Comparison of ENCODE assay signal across 13 cellular contexts in genomic region chr10:72736881-72737280, GRCh38. TPM values are rescaled to one million over a fixed set of nuclear protein-coding genes. Genes with fewer than 3 reads are reported as not detected.
DNase-seq lines count a peak whose midpoint lies in the region; ATAC-seq and TF ChIP-seq lines count a peak whose summit lies in the region.
"Had no signal": no experiment of that assay in that cellular context is flagged by ENCODE, and none has a peak within 500 bp of the region (broad histone marks: within the 10 kb centered on the region; RNA-seq: fewer than 3 reads in every experiment).

No MANE protein-coding gene starts in this region.

- in situ Hi-C loops in gastrocnemius medialis (cut with MboI; ENCODE audit: low sequenced_read_pairs in 4 of 4): no loop called here

- H3K27ac ChIP-seq in hepatocyte (peak overlapping the region; percentile 69), gastrocnemius medialis (peak overlapping the region; percentile 83 to 90 (median 86))

- H3K4me2 ChIP-seq in hepatocyte: peak overlapping the region; percentile 3

- H3K36me3 Mint-ChIP-seq in Caco-2 (ENCODE audit: insufficient read depth, unreplicated experiment) (no peaks in the 10 kb centered on the region), WTC11 (no peaks in the 10 kb centered on the region)
- H3K36me3 Mint-ChIP-seq in T-helper 2 cell treated with Interferon-gamma antibody and Interleukin-4, amounts not matched to agents 5 μg/mL and 100 μg/mL, for 36 hours (ENCODE audit: low read depth): no peaks in the 10 kb centered on the region

- TF ChIP-seq POLR2A in gastrocnemius medialis (IDR thresholded peaks at IDR 0.05) (no peak), lower leg skin (IDR thresholded peaks at IDR 0.05) (no peak)

- H3K9me3 Mint-ChIP-seq in Caco-2 (ENCODE audit: unreplicated experiment): no peaks in the 10 kb centered on the region
- no peaks in the 10 kb centered on the region for H3K9me3 Mint-ChIP-seq in WTC11
- H3K9me3 Mint-ChIP-seq in T-helper 2 cell treated with Interferon-gamma antibody and Interleukin-4, amounts not matched to agents 5 μg/mL and 100 μg/mL, for 36 hours: no peaks in the 10 kb centered on the region
- H3K9me3 Mint-ChIP-seq: activated T-helper 1 cell treated with anti-CD3 and anti-CD28 coated beads, Interleukin-12 subunit alpha, Interleukin-12 subunit beta, Interleukin-2, Interleukin-4 antibody, amounts not matched to agents 30 ng/mL and 10 ng/mL and 1 ng/mL, durations not matched to agents 14 hours and 24 hours and 36 hours; endodermal cell had no signal

- H2AFZ ChIP-seq in hepatocyte: no peak overlapping the region

- H3K4me3 Mint-ChIP-seq in Caco-2 (ENCODE audit: unreplicated experiment) (no peak overlapping the region), WTC11 (no peak overlapping the region)
- H3K4me3 Mint-ChIP-seq in T-helper 2 cell treated with Interferon-gamma antibody and Interleukin-4, amounts not matched to agents 5 μg/mL and 100 μg/mL, for 36 hours: no peak overlapping the region
- H3K4me3 Mint-ChIP-seq: activated T-helper 1 cell treated with anti-CD3 and anti-CD28 coated beads, Interleukin-12 subunit alpha, Interleukin-12 subunit beta, Interleukin-2, Interleukin-4 antibody, amounts not matched to agents 30 ng/mL and 10 ng/mL and 1 ng/mL, durations not matched to agents 14 hours and 24 hours and 36 hours; B cell; endodermal cell had no signal

- H3K27me3 ChIP-seq in Caco-2 (replicated peaks; ENCODE audit: control insufficient read depth, insufficient read depth, low read length) (no peaks in the 10 kb centered on the region), hepatocyte (no peaks in the 10 kb centered on the region), gastrocnemius medialis (no peaks in the 10 kb centered on the region)

- H3K4me3 ChIP-seq in Caco-2 (ENCODE audit: low read depth, low read length): no peak overlapping the region
- no peak overlapping the region for H3K4me3 ChIP-seq in hepatocyte
- peak overlapping the region in 1 of 4 donors; percentile 15 for H3K4me3 ChIP-seq in gastrocnemius medialis
- H3K4me3 ChIP-seq in lower leg skin (ENCODE audit: low read depth, poor library complexity, severe bottlenecking): no peak overlapping the region

- H4K20me1 ChIP-seq in hepatocyte (ENCODE audit: insufficient read depth, poor library complexity, severe bottlenecking): no peaks in the 10 kb centered on the region

- TF ChIP-seq CTCF in Caco-2 (IDR thresholded peaks at IDR 0.05; ENCODE audit: insufficient read depth in 1 of 2, low read depth in 1 of 2, low read length in 1 of 2, severe bottlenecking in 1 of 2, unreplicated experiment in 1 of 2) (no peak), WTC11 (IDR thresholded peaks at IDR 0.05) (no peak), hepatocyte (IDR thresholded peaks at IDR 0.05; ENCODE audit: poor library complexity) (no peak), gastrocnemius medialis (IDR thresholded peaks at IDR 0.05 in 4 of 5, conservative IDR thresholded peaks at IDR 0.05 in 1 of 5) (no peak), lower leg skin (IDR thresholded peaks at IDR 0.05) (no peak)

- 85% methylated on average over 3 of the region's 3 CpGs for WGBS in hepatocyte (ENCODE audit: low lambda C conversion rate, missing lambda C conversion rate)
- WGBS in lower leg skin, 2 donors: 84 to 87% methylated on average over 3 of the region's 3 CpGs

- peaks cover 24% of the 10 kb centered on the region for H3K4me1 Mint-ChIP-seq in Caco-2 (ENCODE audit: low read depth, unreplicated experiment)
- peaks cover 32% of the 10 kb centered on the region for H3K4me1 Mint-ChIP-seq in WTC11
- H3K4me1 Mint-ChIP-seq in T-helper 2 cell treated with Interferon-gamma antibody and Interleukin-4, amounts not matched to agents 5 μg/mL and 100 μg/mL, for 36 hours (ENCODE audit: low read depth): no peaks in the 10 kb centered on the region

- POLR2A ChIA-PET in Caco-2 (lab: Charles Lee) (interaction anchor here (0.5 to 1.1 kb wide), 2 partner anchors 14 to 45 kb away, joined by 3 read pairs; partner anchors contain the start of gene MCU), WTC11 (lab: Charles Lee) (no interaction called here)

- H3K79me2 ChIP-seq in hepatocyte: peaks cover 81% of the 10 kb centered on the region

- H3K36me3 ChIP-seq in Caco-2 (ENCODE audit: control insufficient read depth, insufficient read depth, low read length): no peaks in the 10 kb centered on the region
- H3K36me3 ChIP-seq in hepatocyte (replicated peaks; ENCODE audit: insufficient read depth, low read depth): no peaks in the 10 kb centered on the region
- H3K36me3 ChIP-seq in gastrocnemius medialis: no peaks in the 10 kb centered on the region

- no peaks in the 10 kb centered on the region for H3K9me2 ChIP-seq in hepatocyte (replicated peaks; ENCODE audit: insufficient read depth)

- intact Hi-C loops in Caco-2 (cut with micrococcal nuclease; ENCODE audit: unreplicated experiment) (loop anchor here (2.0 to 5.0 kb wide), 2 partner anchors 44 to 65 kb away; partner anchors contain the start of gene MCU), gastrocnemius medialis (cut with DNase I; ENCODE audit: low total_unique reads) (no loop called here), lower leg skin (cut with DNase I; ENCODE audit: low total_unique reads) (no loop called here)

- BruUV-seq in Caco-2 (replicated peaks; lab: Mats Ljungman, UMichigan): no TSS peak

- H3K27ac Mint-ChIP-seq in Caco-2 (ENCODE audit: unreplicated experiment) (peak overlapping the region; percentile 43), WTC11 (peak overlapping the region; percentile 91)
- no peak overlapping the region for H3K27ac Mint-ChIP-seq in T-helper 2 cell treated with Interferon-gamma antibody and Interleukin-4, amounts not matched to agents 5 μg/mL and 100 μg/mL, for 36 hours
- H3K27ac Mint-ChIP-seq: activated T-helper 1 cell treated with anti-CD3 and anti-CD28 coated beads, Interleukin-12 subunit alpha, Interleukin-12 subunit beta, Interleukin-2, Interleukin-4 antibody, amounts not matched to agents 30 ng/mL and 10 ng/mL and 1 ng/mL, durations not matched to agents 14 hours and 24 hours and 36 hours; B cell had no signal

- H3K9me3 ChIP-seq in Caco-2 (no peaks in the 10 kb centered on the region), hepatocyte (ENCODE audit: low read depth) (no peaks in the 10 kb centered on the region), gastrocnemius medialis (no peaks in the 10 kb centered on the region)

- peaks cover 35% of the 10 kb centered on the region for H3K4me1 ChIP-seq in Caco-2
- peaks cover 35% of the 10 kb centered on the region for H3K4me1 ChIP-seq in hepatocyte (ENCODE audit: insufficient read depth)
- H3K4me1 ChIP-seq in gastrocnemius medialis: peaks cover 64 to 70% of the 10 kb centered on the region in 2 donors

- no peaks in the 10 kb centered on the region for H3K27me3 Mint-ChIP-seq in Caco-2 (ENCODE audit: insufficient read depth, unreplicated experiment)
- no peaks in the 10 kb centered on the region for H3K27me3 Mint-ChIP-seq in WTC11 (ENCODE audit: low read depth)
- no peaks in the 10 kb centered on the region for H3K27me3 Mint-ChIP-seq in T-helper 2 cell treated with Interferon-gamma antibody and Interleukin-4, amounts not matched to agents 5 μg/mL and 100 μg/mL, for 36 hours (ENCODE audit: low read depth)
- H3K27me3 Mint-ChIP-seq: B cell had no signal

- no peak for DNase-seq in Caco-2
- no peak for DNase-seq in WTC11 (ENCODE audit: low spot score)
- DNase-seq in hepatocyte (ENCODE audit: low spot score): no peak
- no peak for DNase-seq in gastrocnemius medialis
- no peak for DNase-seq in D341Med (ENCODE audit: low spot score)
- no peak for DNase-seq in T-helper 2 cell treated with Interferon-gamma antibody and Interleukin-4, amounts not matched to agents 5 μg/mL and 100 μg/mL, for 36 hours (ENCODE audit: low spot score)
- no peak for DNase-seq in UCSD-AML1 (lab: John Stamatoyannopoulos, UW; ENCODE audit: unreplicated experiment)
- DNase-seq in lower leg skin (ENCODE audit: low spot score in 2 of 2): no peak
- DNase-seq: endodermal cell; MM.1S; stimulated activated CD4-positive, alpha-beta T cell treated with anti-CD3 and anti-CD28 coated beads, Interleukin-12 subunit alpha, Interleukin-12 subunit beta, amount 100 ng/mL, for 4 hours had no signal

- CTCF ChIA-PET in Caco-2 (lab: Charles Lee): no interaction called here
- CTCF ChIA-PET in WTC11 (lab: Charles Lee): no interaction called here

- no peak for ATAC-seq in WTC11
- ATAC-seq in gastrocnemius medialis: no peak

TF ChIP-seq in WTC11, 78 proteins besides CTCF, POLR2A, EP300 and RAD21 (continues in another document):
- TF ChIP-seq CREB1 (CRISPR knock-in tag; IDR thresholded peaks at IDR 0.05) (no peak), GTF2I (CRISPR knock-in tag; conservative IDR thresholded peaks at IDR 0.05) (no peak), PRRX2 (CRISPR knock-in tag; IDR thresholded peaks at IDR 0.05) (no peak)

RNA-seq across cellular contexts. Expression of gene MCU, which starts 44.9 kb away (rescaled TPM):
- total RNA-seq in Caco-2 (2022): 52.2 and 62.5 TPM in 2 replicates
- 36.5 to 41.4 TPM (median 37.2 TPM) in 3 replicates for total RNA-seq in WTC11 (2021)
- 39.8 and 41.7 TPM in 2 replicates for total RNA-seq in hepatocyte
- 30.7 and 31.6 TPM in 2 replicates for polyA plus RNA-seq in hepatocyte
- total RNA-seq in gastrocnemius medialis: 10 to 100 TPM; 25.1 to 61.3 (median 49.0) TPM
- 10 to 100 TPM; 30.0 to 42.8 (median 34.1) TPM for total RNA-seq in lower leg skin
